1 cellular context compared by ENCODE assay signal in genomic region chr20:59222239-59222981, GRCh38.
TF ChIP-seq lines count a peak whose summit lies in the region.

No MANE protein-coding gene starts in this region.

TF ChIP-seq in HEK293, 187 proteins besides CTCF, POLR2A, EP300 and RAD21 (continued from another document):
- no peak for TF ChIP-seq ZFP41 (tag by site-specific recombination; IDR thresholded peaks at IDR 0.05; ENCODE audit: borderline replicate concordance)
- 0 out of 2 replicates have a peak, but pooled peaks have one; percentile 28 for TF ChIP-seq ZEB2 (tag by site-specific recombination; IDR thresholded peaks at IDR 0.05)
- TF ChIP-seq ZNF114 (tag by site-specific recombination; IDR thresholded peaks at IDR 0.05), result no peak
- peak; percentile 71 for TF ChIP-seq GLIS2 (tag by site-specific recombination; IDR thresholded peaks at IDR 0.05)
- TF ChIP-seq GLI4 (tag by site-specific recombination; IDR thresholded peaks at IDR 0.05), result no peak
- peak; percentile 14; the same call in 1 of the 2 replicates for TF ChIP-seq ZIC2 (tag by site-specific recombination; IDR thresholded peaks at IDR 0.05)
- TF ChIP-seq ZNF426 (tag by site-specific recombination; IDR thresholded peaks at IDR 0.05), result no peak
- TF ChIP-seq ZNF600 (tag by site-specific recombination; IDR thresholded peaks at IDR 0.05), result 0 out of 2 replicates have a peak, but pooled peaks have one; percentile 27
- TF ChIP-seq, protein P1, sequence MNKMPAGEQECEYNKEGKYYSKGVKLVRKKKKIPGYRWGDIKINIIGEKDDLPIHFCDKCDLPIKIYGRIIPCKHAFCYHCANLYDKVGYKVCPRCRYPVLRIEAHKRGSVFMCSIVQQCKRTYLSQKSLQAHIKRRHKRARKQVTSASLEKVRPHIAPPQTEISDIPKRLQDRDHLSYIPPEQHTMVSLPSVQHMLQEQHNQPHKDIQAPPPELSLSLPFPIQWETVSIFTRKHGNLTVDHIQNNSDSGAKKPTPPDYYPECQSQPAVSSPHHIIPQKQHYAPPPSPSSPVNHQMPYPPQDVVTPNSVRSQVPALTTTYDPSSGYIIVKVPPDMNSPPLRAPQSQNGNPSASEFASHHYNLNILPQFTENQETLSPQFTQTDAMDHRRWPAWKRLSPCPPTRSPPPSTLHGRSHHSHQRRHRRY (tag by site-specific recombination; IDR thresholded peaks at IDR 0.05), result no peak
